Comparison of ENCODE assay signal across 16 cellular contexts in genomic region chrX:13197961-13198761, GRCh38.
A peak's percentile ranks its signal among the peaks of the same experiment; 100 is the strongest.
DNase-seq lines count a peak whose midpoint lies in the region; ATAC-seq, FAIRE-seq and TF ChIP-seq lines count a peak whose summit lies in the region.
"Had no signal": no experiment of that assay in that cellular context is flagged by ENCODE, and none has a peak within 500 bp of the region (broad histone marks: within the 10 kb centered on the region; RNA-seq: fewer than 3 reads in every experiment).

No MANE protein-coding gene starts in this region.

- 54% methylated on average over 4 of the region's 4 CpGs for whole genome bisulfite sequencing in smooth muscle cell (ENCODE audit: low lambda C conversion rate)

- H3K36me3 ChIP-seq in H7 (replicated peaks; ENCODE audit: control insufficient read depth, insufficient read depth, low read length) = no peaks in the 10 kb centered on the region
- no peaks in the 10 kb centered on the region for H3K36me3 ChIP-seq in Panc1 (ENCODE audit: control insufficient read depth, insufficient read depth, low read length)
- H3K36me3 ChIP-seq in iPS-18a (ENCODE audit: control insufficient read depth, low read depth, low read length) = no peaks in the 10 kb centered on the region
- no peaks in the 10 kb centered on the region for H3K36me3 ChIP-seq in smooth muscle cell (ENCODE audit: low read depth)
- H3K36me3 ChIP-seq: spleen had no signal

- no TSS peak for BruUV-seq in Panc1 (replicated peaks; lab: Mats Ljungman, UMichigan)

- H2AFZ ChIP-seq in smooth muscle cell (ENCODE audit: low read depth) = peak overlapping the region; percentile 33

- no peak for FAIRE-seq in H54 (lab: Jason Lieb, UNC)
- FAIRE-seq: endothelial cell of umbilical vein, K562, RCC 7860 had no signal

- CTCF ChIA-PET in Panc1 (lab: Charles Lee) = no interaction called here

- peak overlapping the region; percentile 53 for H3K4me2 ChIP-seq in smooth muscle cell

- H3K9me3 ChIP-seq in Panc1 (ENCODE audit: control insufficient read depth, insufficient read depth, low read depth, low read length) = no peaks in the 10 kb centered on the region
- no peaks in the 10 kb centered on the region for H3K9me3 ChIP-seq in iPS-18a (ENCODE audit: control insufficient read depth, low read depth, low read length)
- no peaks in the 10 kb centered on the region for H3K9me3 ChIP-seq in smooth muscle cell (replicated peaks; ENCODE audit: low read depth)
- H3K9me3 ChIP-seq: spleen had no signal

- no peaks in the 10 kb centered on the region for H3K4me1 ChIP-seq in Panc1 (ENCODE audit: control insufficient read depth, insufficient read depth, low read length)
- peaks cover 60% of the 10 kb centered on the region for H3K4me1 ChIP-seq in iPS-18a (ENCODE audit: control insufficient read depth, low read depth, low read length)
- H3K4me1 ChIP-seq in smooth muscle cell (ENCODE audit: low read depth) = peaks cover 22% of the 10 kb centered on the region

- H3F3A ChIP-seq in smooth muscle cell (ENCODE audit: low read depth) = no peaks in the 10 kb centered on the region

- TF ChIP-seq CTCF in Panc1 (IDR thresholded peaks at IDR 0.05) = no peak
- TF ChIP-seq CTCF in smooth muscle cell (IDR thresholded peaks at IDR 0.05; ENCODE audit: borderline replicate concordance, insufficient read depth, poor library complexity, severe bottlenecking) = no peak

- no peaks in the 10 kb centered on the region for H3K27me3 ChIP-seq in H7 (ENCODE audit: control insufficient read depth, insufficient read depth, low read length)
- H3K27me3 ChIP-seq in Panc1 (ENCODE audit: control insufficient read depth, insufficient read depth, low read length) = no peaks in the 10 kb centered on the region
- H3K27me3 ChIP-seq in iPS-18a (ENCODE audit: control insufficient read depth, insufficient read depth, low read length) = no peaks in the 10 kb centered on the region
- no peaks in the 10 kb centered on the region for H3K27me3 ChIP-seq in smooth muscle cell (ENCODE audit: low read depth)

- peak; percentile 15 for DNase-seq in H7
- no peak for DNase-seq in Panc1 (ENCODE audit: low read depth, low spot score)
- no peak for DNase-seq in smooth muscle cell (lab: John Stamatoyannopoulos, UW; ENCODE audit: unreplicated experiment)
- DNase-seq in activated CD4-positive, CD25-positive, alpha-beta regulatory T cell treated with anti-CD3 and anti-CD28 coated beads, Interleukin-2, amount 50 U/mL, for 72 hours = no peak
- DNase-seq in H54 (ENCODE audit: insufficient read length, low spot score) = no peak
- DNase-seq: naive thymus-derived CD8-positive, alpha-beta T cell; NCI-H1048; NCI-H526 treated with DMSO at 0.1 percent for 48 hours; spleen had no signal

- no peak for TF ChIP-seq POLR2A in H54 (IDR thresholded peaks at IDR 0.05; ENCODE audit: low read depth, low read length)

- no peaks in the 10 kb centered on the region for H4K20me1 ChIP-seq in smooth muscle cell (ENCODE audit: low read depth)

- no peaks in the 10 kb centered on the region for H3K79me2 ChIP-seq in smooth muscle cell (ENCODE audit: low read depth)

- intact Hi-C loops in Panc1 (cut with micrococcal nuclease; ENCODE audit: unreplicated experiment) = no loop called here

- H3K27ac ChIP-seq in Panc1 (ENCODE audit: low read length) (peak overlapping the region; percentile 39; the same call in 1 of the 2 replicates), iPS-18a (ENCODE audit: low read length) (peak overlapping the region; percentile 93), smooth muscle cell (ENCODE audit: low read depth) (peak overlapping the region; percentile 33)
- H3K27ac ChIP-seq: coronary artery, spleen had no signal

- H3K9ac ChIP-seq in iPS-18a (ENCODE audit: low read length) (peak overlapping the region; percentile 67), smooth muscle cell (ENCODE audit: low read depth) (no peak overlapping the region)

- in situ Hi-C loops in Panc1 (cut with HindIII; ENCODE audit: low pct_unique_long_range_greater_than_20kb, low sequenced_read_pairs) = no loop called here

- ATAC-seq in Panc1 = no peak
- ATAC-seq in HG03135 (IDR thresholded peaks at IDR 0.05; ENCODE audit: unreplicated experiment) = no peak
- ATAC-seq: K562; naive thymus-derived CD8-positive, alpha-beta T cell had no signal

- POLR2A ChIA-PET in Panc1 (lab: Charles Lee) = no interaction called here

- H3K4me3 ChIP-seq in H7 (ENCODE audit: insufficient read depth, low read depth, low read length) (no peak overlapping the region), Panc1 (ENCODE audit: low read depth in 2 of 2, low read length in 2 of 2) (no peak overlapping the region), iPS-18a (ENCODE audit: low read length) (peak overlapping the region; percentile 46), smooth muscle cell (no peak overlapping the region)
- H3K4me3 ChIP-seq: coronary artery, K562, lung, spleen had no signal

Comparison
In these comparisons a context has a peak if more than half of its experiments do, and no peak if none do; other contexts are left out.
1. H3K27ac ChIP-seq: peak in every context shown above with its lines; median percentile 93 in iPS-18a; 39 in Panc1; 33 in smooth muscle cell.